ENCODE assay signal across 3 cellular contexts in genomic region chr2:98504386-98505109, GRCh38.
TF ChIP-seq lines count a peak whose summit lies in the region.

No MANE protein-coding gene starts in this region.

TF ChIP-seq in liver, 16 proteins besides CTCF, POLR2A, EP300 and RAD21:
- TF ChIP-seq, protein P1, sequence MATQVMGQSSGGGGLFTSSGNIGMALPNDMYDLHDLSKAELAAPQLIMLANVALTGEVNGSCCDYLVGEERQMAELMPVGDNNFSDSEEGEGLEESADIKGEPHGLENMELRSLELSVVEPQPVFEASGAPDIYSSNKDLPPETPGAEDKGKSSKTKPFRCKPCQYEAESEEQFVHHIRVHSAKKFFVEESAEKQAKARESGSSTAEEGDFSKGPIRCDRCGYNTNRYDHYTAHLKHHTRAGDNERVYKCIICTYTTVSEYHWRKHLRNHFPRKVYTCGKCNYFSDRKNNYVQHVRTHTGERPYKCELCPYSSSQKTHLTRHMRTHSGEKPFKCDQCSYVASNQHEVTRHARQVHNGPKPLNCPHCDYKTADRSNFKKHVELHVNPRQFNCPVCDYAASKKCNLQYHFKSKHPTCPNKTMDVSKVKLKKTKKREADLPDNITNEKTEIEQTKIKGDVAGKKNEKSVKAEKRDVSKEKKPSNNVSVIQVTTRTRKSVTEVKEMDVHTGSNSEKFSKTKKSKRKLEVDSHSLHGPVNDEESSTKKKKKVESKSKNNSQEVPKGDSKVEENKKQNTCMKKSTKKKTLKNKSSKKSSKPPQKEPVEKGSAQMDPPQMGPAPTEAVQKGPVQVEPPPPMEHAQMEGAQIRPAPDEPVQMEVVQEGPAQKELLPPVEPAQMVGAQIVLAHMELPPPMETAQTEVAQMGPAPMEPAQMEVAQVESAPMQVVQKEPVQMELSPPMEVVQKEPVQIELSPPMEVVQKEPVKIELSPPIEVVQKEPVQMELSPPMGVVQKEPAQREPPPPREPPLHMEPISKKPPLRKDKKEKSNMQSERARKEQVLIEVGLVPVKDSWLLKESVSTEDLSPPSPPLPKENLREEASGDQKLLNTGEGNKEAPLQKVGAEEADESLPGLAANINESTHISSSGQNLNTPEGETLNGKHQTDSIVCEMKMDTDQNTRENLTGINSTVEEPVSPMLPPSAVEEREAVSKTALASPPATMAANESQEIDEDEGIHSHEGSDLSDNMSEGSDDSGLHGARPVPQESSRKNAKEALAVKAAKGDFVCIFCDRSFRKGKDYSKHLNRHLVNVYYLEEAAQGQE (IDR thresholded peaks at IDR 0.05) = no peak
- TF ChIP-seq TAF1 (conservative IDR thresholded peaks at IDR 0.05) (no peak), YY1 (IDR thresholded peaks at IDR 0.05) (no peak), RXRA (IDR thresholded peaks at IDR 0.05) (no peak), ZBTB33 (IDR thresholded peaks at IDR 0.05) (no peak), HNF4G (IDR thresholded peaks at IDR 0.05) (no peak), GABPA (IDR thresholded peaks at IDR 0.05 in 1 of 2, conservative IDR thresholded peaks at IDR 0.05 in 1 of 2) (no peak), FOXA1 (IDR thresholded peaks at IDR 0.05) (no peak), HNF4A (conservative IDR thresholded peaks at IDR 0.05) (no peak), NR2F2 (IDR thresholded peaks at IDR 0.05) (no peak), EGR1 (IDR thresholded peaks at IDR 0.05; ENCODE audit: low read depth in 2 of 2) (no peak), FOXA2 (IDR thresholded peaks at IDR 0.05) (no peak), JUND (IDR thresholded peaks at IDR 0.05) (no peak), MAX (IDR thresholded peaks at IDR 0.05) (no peak)
- TF ChIP-seq, protein P2, sequence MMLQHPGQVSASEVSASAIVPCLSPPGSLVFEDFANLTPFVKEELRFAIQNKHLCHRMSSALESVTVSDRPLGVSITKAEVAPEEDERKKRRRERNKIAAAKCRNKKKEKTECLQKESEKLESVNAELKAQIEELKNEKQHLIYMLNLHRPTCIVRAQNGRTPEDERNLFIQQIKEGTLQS (IDR thresholded peaks at IDR 0.05) = no peak

TF ChIP-seq in HepG2, 621 proteins besides CTCF, POLR2A, EP300 and RAD21:
- TF ChIP-seq REL (CRISPR knock-in tag; conservative IDR thresholded peaks at IDR 0.05) (no peak), ZNF235 (CRISPR knock-in tag; IDR thresholded peaks at IDR 0.05; ENCODE audit: borderline replicate concordance) (no peak), TP53 (CRISPR knock-in tag; conservative IDR thresholded peaks at IDR 0.05) (no peak), SMARCE1 (IDR thresholded peaks at IDR 0.05; ENCODE audit: borderline replicate concordance) (no peak), ZNF501 (CRISPR knock-in tag; IDR thresholded peaks at IDR 0.05) (no peak)
- TF ChIP-seq, protein P3, sequence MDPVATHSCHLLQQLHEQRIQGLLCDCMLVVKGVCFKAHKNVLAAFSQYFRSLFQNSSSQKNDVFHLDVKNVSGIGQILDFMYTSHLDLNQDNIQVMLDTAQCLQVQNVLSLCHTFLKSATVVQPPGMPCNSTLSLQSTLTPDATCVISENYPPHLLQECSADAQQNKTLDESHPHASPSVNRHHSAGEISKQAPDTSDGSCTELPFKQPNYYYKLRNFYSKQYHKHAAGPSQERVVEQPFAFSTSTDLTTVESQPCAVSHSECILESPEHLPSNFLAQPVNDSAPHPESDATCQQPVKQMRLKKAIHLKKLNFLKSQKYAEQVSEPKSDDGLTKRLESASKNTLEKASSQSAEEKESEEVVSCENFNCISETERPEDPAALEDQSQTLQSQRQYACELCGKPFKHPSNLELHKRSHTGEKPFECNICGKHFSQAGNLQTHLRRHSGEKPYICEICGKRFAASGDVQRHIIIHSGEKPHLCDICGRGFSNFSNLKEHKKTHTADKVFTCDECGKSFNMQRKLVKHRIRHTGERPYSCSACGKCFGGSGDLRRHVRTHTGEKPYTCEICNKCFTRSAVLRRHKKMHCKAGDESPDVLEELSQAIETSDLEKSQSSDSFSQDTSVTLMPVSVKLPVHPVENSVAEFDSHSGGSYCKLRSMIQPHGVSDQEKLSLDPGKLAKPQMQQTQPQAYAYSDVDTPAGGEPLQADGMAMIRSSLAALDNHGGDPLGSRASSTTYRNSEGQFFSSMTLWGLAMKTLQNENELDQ (CRISPR knock-in tag; IDR thresholded peaks at IDR 0.05; ENCODE audit: borderline replicate concordance) = no peak
- TF ChIP-seq, protein P4, sequence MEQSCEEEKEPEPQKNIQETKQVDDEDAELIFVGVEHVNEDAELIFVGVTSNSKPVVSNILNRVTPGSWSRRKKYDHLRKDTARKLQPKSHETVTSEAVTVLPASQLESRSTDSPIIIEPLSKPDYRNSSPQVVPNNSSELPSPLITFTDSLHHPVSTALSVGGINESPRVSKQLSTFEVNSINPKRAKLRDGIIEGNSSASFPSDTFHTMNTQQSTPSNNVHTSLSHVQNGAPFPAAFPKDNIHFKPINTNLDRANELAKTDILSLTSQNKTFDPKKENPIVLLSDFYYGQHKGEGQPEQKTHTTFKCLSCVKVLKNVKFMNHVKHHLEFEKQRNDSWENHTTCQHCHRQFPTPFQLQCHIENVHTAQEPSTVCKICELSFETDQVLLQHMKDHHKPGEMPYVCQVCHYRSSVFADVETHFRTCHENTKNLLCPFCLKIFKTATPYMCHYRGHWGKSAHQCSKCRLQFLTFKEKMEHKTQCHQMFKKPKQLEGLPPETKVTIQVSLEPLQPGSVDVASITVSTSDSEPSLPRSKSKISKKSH (CRISPR knock-in tag; IDR thresholded peaks at IDR 0.05; ENCODE audit: borderline replicate concordance) = no peak

TF ChIP-seq in endothelial cell of umbilical vein, 7 proteins besides CTCF, POLR2A, EP300 and RAD21:
- TF ChIP-seq POLR2AphosphoS5 (IDR thresholded peaks at IDR 0.05; ENCODE audit: insufficient read depth, low read depth, low read length) = no peak
- no peak for TF ChIP-seq MAX (IDR thresholded peaks at IDR 0.05; ENCODE audit: insufficient read depth, insufficient read length)
- TF ChIP-seq EZH2 (IDR thresholded peaks at IDR 0.05; ENCODE audit: borderline replicate concordance, low read depth, low read length, severe bottlenecking) = no peak
- no peak for TF ChIP-seq JUN (IDR thresholded peaks at IDR 0.05; ENCODE audit: borderline replicate concordance, insufficient read depth, insufficient read length, low read depth)
- TF ChIP-seq GATA2 (IDR thresholded peaks at IDR 0.05; ENCODE audit: insufficient read depth, insufficient read length, low read depth, low read length) = no peak
- TF ChIP-seq MYC (IDR thresholded peaks at IDR 0.05; ENCODE audit: low read depth, low read length) = no peak
- TF ChIP-seq FOS (IDR thresholded peaks at IDR 0.05; ENCODE audit: borderline replicate concordance, insufficient read depth, low read length) = no peak
